In the genomic region with DNA sequence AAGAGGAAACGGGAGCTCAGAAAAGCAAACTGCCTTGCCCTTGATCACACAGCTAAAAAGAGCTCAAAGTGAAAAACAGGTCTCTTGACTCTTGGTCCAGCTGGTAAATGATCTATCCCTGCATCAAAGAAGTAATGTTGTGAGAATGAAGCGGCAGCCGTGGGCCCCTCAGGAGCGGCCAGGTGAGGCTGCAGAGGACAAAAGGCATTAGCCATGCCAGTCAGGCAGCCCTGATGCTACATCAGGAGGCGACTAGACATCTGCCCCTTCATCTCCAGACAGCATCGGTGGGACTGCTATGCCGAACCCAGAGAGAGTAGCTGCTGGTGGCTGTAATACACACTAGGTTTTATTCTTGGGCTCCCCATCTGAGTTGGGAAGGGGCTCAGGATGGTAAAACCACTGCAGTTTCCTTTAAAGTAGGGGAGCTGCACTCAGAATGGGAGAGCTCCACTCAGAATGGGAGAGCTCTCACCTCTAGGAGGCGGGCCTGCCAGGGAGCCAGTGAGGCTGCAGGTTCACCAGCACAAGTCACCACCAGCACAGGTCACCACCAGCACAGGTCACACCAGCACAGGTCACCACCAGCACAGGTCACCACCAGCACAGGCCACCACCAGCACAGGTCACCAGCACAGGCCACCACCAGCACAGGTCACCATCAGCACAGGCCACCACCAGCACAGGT, we compare ENCODE assay signal across 31 cellular contexts.
"Had no signal": no experiment of that assay in that cellular context is flagged by ENCODE, and none has a peak within 500 bp of the region (broad histone marks: within the 10 kb centered on the region; RNA-seq: fewer than 3 reads in every experiment).

No MANE protein-coding gene starts in this region.

- H3K27ac ChIP-seq: breast epithelium, pancreas, prostate gland, upper lobe of left lung had no signal

- FAIRE-seq: colon, endometrium, frontal cortex, islet of Langerhans, pancreas had no signal

- H3K9me3 Mint-ChIP-seq: activated CD4-positive, alpha-beta T cell treated with anti-CD3 and anti-CD28 coated beads, Interleukin-2, amount 10 ng/mL, durations not matched to agents 7 days and 5 days; activated CD8-positive, alpha-beta T cell treated with anti-CD3 and anti-CD28 coated beads for 36 hours; activated naive CD8-positive, alpha-beta T cell treated with anti-CD3 and anti-CD28 coated beads, Interleukin-2, amount 50 U/mL, for 24 hours; activated T-cell treated with anti-CD3 and anti-CD28 coated beads, Interleukin-2, amount 50 U/mL, for 4 hours; activated T-helper 17 cell treated with anti-CD3 and anti-CD28 coated beads, Interleukin-2, amount 50 U/mL, for 72 hours; nephron progenitor cell; stimulated activated memory B cell treated with anti-CD40 and anti-IgM and Interleukin-4, amounts not matched to agents 10 μg/mL and 1 μg/mL and 100 μg/mL, for 72 hours; stimulated activated naive CD8-positive, alpha-beta T cell treated with anti-CD3 and anti-CD28 coated beads, Interleukin-15, amount 100 ng/mL, for 72 hours had no signal

- H3K27me3 ChIP-seq: breast epithelium, pancreas had no signal

- H3K4me1 ChIP-seq: pancreas, prostate gland had no signal

- ATAC-seq: activated CD8-positive, alpha-beta T cell treated with anti-CD3 and anti-CD28 coated beads for 36 hours; activated naive CD8-positive, alpha-beta T cell treated with anti-CD3 and anti-CD28 coated beads, Interleukin-2, amount 50 U/mL, for 24 hours; activated T-cell treated with anti-CD3 and anti-CD28 coated beads, Interleukin-2, amount 50 U/mL, for 4 hours; activated T-helper 17 cell treated with anti-CD3 and anti-CD28 coated beads, Interleukin-2, amount 50 U/mL, for 72 hours; left ventricle myocardium superior; pancreas; stimulated activated naive CD8-positive, alpha-beta T cell treated with anti-CD3 and anti-CD28 coated beads, Interleukin-15, amount 100 ng/mL, for 72 hours; T-helper 17 cell had no signal

- DNase-seq: activated CD4-positive, alpha-beta T cell treated with anti-CD3 and anti-CD28 coated beads, Interleukin-2, amount 10 ng/mL, durations not matched to agents 7 days and 5 days; activated CD4-positive, CD25-positive, alpha-beta regulatory T cell treated with anti-CD3 and anti-CD28 coated beads, Interleukin-2, amount 50 U/mL, for 72 hours; activated CD8-positive, alpha-beta T cell treated with anti-CD3 and anti-CD28 coated beads for 36 hours; activated gamma-delta T cell treated with Interleukin-2 at 50 U/mL for 16 hours; activated naive CD4-positive, alpha-beta T cell treated with anti-CD3 and anti-CD28 coated beads, Interleukin-2, amount 50 U/mL, for 16 hours; activated naive CD8-positive, alpha-beta T cell treated with anti-CD3 and anti-CD28 coated beads, Interleukin-2, amount 50 U/mL, for 24 hours; activated T-cell treated with anti-CD3 and anti-CD28 coated beads, Interleukin-2, amount 50 U/mL, for 4 hours; amygdala; central memory CD4-positive, alpha-beta T cell; dermis blood vessel endothelial cell; effector CD4-positive, alpha-beta T cell; left ventricle myocardium superior; nephron progenitor cell; stimulated activated CD4-positive, alpha-beta T cell treated with anti-CD3 and anti-CD28 coated beads, Interleukin-1b, Interleukin-23, amount 100 ng/mL, for 48 hours; stimulated activated CD4-positive, alpha-beta T cell treated with anti-CD3 and anti-CD28 coated beads, Interleukin-4, amount 100 ng/mL, for 4 hours; stimulated activated CD8-positive, alpha-beta memory T cell treated with anti-CD3 and anti-CD28 coated beads, Interleukin-4, amount 100 ng/mL, for 48 hours; stimulated activated naive CD8-positive, alpha-beta T cell treated with anti-CD3 and anti-CD28 coated beads, Interleukin-15, amount 100 ng/mL, for 72 hours; substantia nigra; T-helper 17 cell; T1000 had no signal

- H3K27ac Mint-ChIP-seq: activated CD4-positive, alpha-beta T cell treated with anti-CD3 and anti-CD28 coated beads, Interleukin-2, amount 10 ng/mL, durations not matched to agents 7 days and 5 days; activated CD8-positive, alpha-beta T cell treated with anti-CD3 and anti-CD28 coated beads for 36 hours; activated naive CD8-positive, alpha-beta T cell treated with anti-CD3 and anti-CD28 coated beads, Interleukin-2, amount 50 U/mL, for 24 hours; activated T-helper 17 cell treated with anti-CD3 and anti-CD28 coated beads, Interleukin-2, amount 50 U/mL, for 72 hours; nephron progenitor cell; stimulated activated memory B cell treated with anti-CD40 and anti-IgM and Interleukin-4, amounts not matched to agents 10 μg/mL and 1 μg/mL and 100 μg/mL, for 72 hours; T-helper 17 cell had no signal

- H3K4me3 ChIP-seq: breast epithelium, pancreas, prostate gland, smooth muscle cell, upper lobe of left lung had no signal

- H3K36me3 ChIP-seq: breast epithelium, pancreas, prostate gland, upper lobe of left lung had no signal

- H3K4me3 Mint-ChIP-seq: activated CD4-positive, alpha-beta T cell treated with anti-CD3 and anti-CD28 coated beads, Interleukin-2, amount 10 ng/mL, durations not matched to agents 7 days and 5 days; activated CD8-positive, alpha-beta T cell treated with anti-CD3 and anti-CD28 coated beads for 36 hours; activated naive CD8-positive, alpha-beta T cell treated with anti-CD3 and anti-CD28 coated beads, Interleukin-2, amount 50 U/mL, for 24 hours; activated T-cell treated with anti-CD3 and anti-CD28 coated beads, Interleukin-2, amount 50 U/mL, for 4 hours; activated T-helper 17 cell treated with anti-CD3 and anti-CD28 coated beads, Interleukin-2, amount 50 U/mL, for 72 hours; nephron progenitor cell; stimulated activated memory B cell treated with anti-CD40 and anti-IgM and Interleukin-4, amounts not matched to agents 10 μg/mL and 1 μg/mL and 100 μg/mL, for 72 hours; stimulated activated naive CD8-positive, alpha-beta T cell treated with anti-CD3 and anti-CD28 coated beads, Interleukin-15, amount 100 ng/mL, for 72 hours; T-helper 17 cell had no signal

- H3K4me2 ChIP-seq: smooth muscle cell had no signal

- H3K9me3 ChIP-seq: breast epithelium, pancreas, prostate gland, upper lobe of left lung had no signal

- H3K4me1 Mint-ChIP-seq: activated T-helper 17 cell treated with anti-CD3 and anti-CD28 coated beads, Interleukin-2, amount 50 U/mL, for 72 hours had no signal
